Comparison of ENCODE assay signal across 15 cellular contexts in the genomic region with DNA sequence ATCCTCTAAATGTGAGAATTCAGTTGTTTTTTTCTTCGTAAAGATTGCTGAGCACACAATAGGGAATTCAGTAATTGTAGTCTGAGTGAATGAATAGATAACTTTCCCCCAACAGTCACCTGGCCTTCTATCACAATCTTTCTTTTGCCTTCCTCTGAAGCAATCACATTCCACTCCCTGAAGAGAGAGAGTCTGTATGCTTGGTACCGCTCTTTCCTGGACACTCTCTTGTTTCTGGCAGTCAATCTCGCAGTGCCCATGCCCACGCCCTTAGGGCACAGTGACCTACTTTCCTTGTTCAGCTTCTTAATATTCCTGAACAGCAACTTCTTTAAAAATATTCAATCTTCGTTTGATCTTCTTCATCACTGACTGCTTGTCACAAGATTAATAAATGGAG.
DNase-seq lines count a peak whose midpoint lies in the region; ATAC-seq and TF ChIP-seq lines count a peak whose summit lies in the region.
"Had no signal": no experiment of that assay in that cellular context is flagged by ENCODE, and none has a peak within 500 bp of the region (broad histone marks: within the 10 kb centered on the region; RNA-seq: fewer than 3 reads in every experiment).

No MANE protein-coding gene starts in this region.

- H3K36me3 ChIP-seq in SK-N-SH (replicated peaks in 1 of 2; ENCODE audit: control insufficient read depth in 1 of 2, insufficient read depth in 2 of 2, low read length in 1 of 2): no peaks in the 10 kb centered on the region
- no peaks in the 10 kb centered on the region for H3K36me3 ChIP-seq in lower lobe of right lung
- H3K36me3 ChIP-seq in upper lobe of right lung: no peaks in the 10 kb centered on the region
- no peaks in the 10 kb centered on the region for H3K36me3 ChIP-seq in WERI-Rb-1
- H3K36me3 ChIP-seq: BLaER1 treated with 17β-estradiol and CSF1 and Interleukin-3, amounts not matched to agents 10 nM and 100 nM had no signal

- TF ChIP-seq RAD21 in SK-N-SH (IDR thresholded peaks at IDR 0.05; ENCODE audit: low read length): no peak

- ATAC-seq in lower lobe of right lung: peak; percentile 64 to 66
- peak; percentile 63 for ATAC-seq in upper lobe of right lung
- ATAC-seq in HG03159 (IDR thresholded peaks at IDR 0.05; ENCODE audit: unreplicated experiment): no peak

- H2AFZ ChIP-seq in SK-N-SH (ENCODE audit: low read depth): no peak overlapping the region

- H3K9ac ChIP-seq in SK-N-SH: no peak overlapping the region
- H3K9ac ChIP-seq: BLaER1 treated with 17β-estradiol and CSF1 and Interleukin-3, amounts not matched to agents 10 nM and 100 nM had no signal

- H3K9me3 ChIP-seq in SK-N-SH (no peaks in the 10 kb centered on the region), lower lobe of right lung (no peaks in the 10 kb centered on the region), upper lobe of right lung (no peaks in the 10 kb centered on the region), WERI-Rb-1 (ENCODE audit: severe bottlenecking) (no peaks in the 10 kb centered on the region)
- H3K9me3 ChIP-seq: BLaER1 treated with 17β-estradiol and CSF1 and Interleukin-3, amounts not matched to agents 10 nM and 100 nM had no signal

- DNase-seq in SK-N-SH (no peak), epithelial cell of prostate (ENCODE audit: low read depth, low spot score) (no peak), lower lobe of right lung (no peak), upper lobe of right lung (no peak), iPS-NIHi11 (ENCODE audit: low spot score) (no peak), WERI-Rb-1 (no peak)
- DNase-seq: activated CD4-positive, alpha-beta T cell treated with anti-CD3 and anti-CD28 coated beads for 1 hour; activated naive CD4-positive, alpha-beta T cell treated with Interleukin-2 at 50 U/mL for 16 hours; DMS79; KBM-7; NCI-H1092 treated with DMSO at 0.1 percent for 48 hours; NCI-H2107; T-helper 2 cell had no signal

- H3K4me3 ChIP-seq in SK-N-SH (ENCODE audit: low read depth in 2 of 2, low read length in 1 of 2) (no peak overlapping the region), lower lobe of right lung (no peak overlapping the region), upper lobe of right lung (no peak overlapping the region), WERI-Rb-1 (ENCODE audit: low read depth, low read length) (no peak overlapping the region)
- H3K4me3 ChIP-seq: BLaER1 treated with 17β-estradiol and CSF1 and Interleukin-3, amounts not matched to agents 10 nM and 100 nM had no signal

- peak overlapping the region; percentile 77 to 79; a peak in 3 of 4 replicates for H3K27ac ChIP-seq in SK-N-SH (ENCODE audit: low read depth in 2 of 2, low read length in 1 of 2)
- H3K27ac ChIP-seq in epithelial cell of prostate: peak overlapping the region; percentile 81
- H3K27ac ChIP-seq in lower lobe of right lung: no peak overlapping the region
- no peak overlapping the region for H3K27ac ChIP-seq in upper lobe of right lung
- H3K27ac ChIP-seq in WERI-Rb-1: no peak overlapping the region
- H3K27ac ChIP-seq: BLaER1 treated with 17β-estradiol and CSF1 and Interleukin-3, amounts not matched to agents 10 nM and 100 nM had no signal

- H3K27me3 ChIP-seq in SK-N-SH (ENCODE audit: insufficient read depth) (no peaks in the 10 kb centered on the region), lower lobe of right lung (ENCODE audit: low read depth) (no peaks in the 10 kb centered on the region), upper lobe of right lung (no peaks in the 10 kb centered on the region), WERI-Rb-1 (ENCODE audit: insufficient read depth, low read depth, severe bottlenecking) (no peaks in the 10 kb centered on the region)
- H3K27me3 ChIP-seq: BLaER1 treated with 17β-estradiol and CSF1 and Interleukin-3, amounts not matched to agents 10 nM and 100 nM had no signal

- TF ChIP-seq EP300 in SK-N-SH (IDR thresholded peaks at IDR 0.05; ENCODE audit: borderline replicate concordance in 1 of 2, low read depth in 1 of 2, low read length in 1 of 2): no peak

- TF ChIP-seq CTCF in SK-N-SH (IDR thresholded peaks at IDR 0.05): no peak
- TF ChIP-seq CTCF in lower lobe of right lung (IDR thresholded peaks at IDR 0.05): no peak
- no peak for TF ChIP-seq CTCF in upper lobe of right lung (IDR thresholded peaks at IDR 0.05)
- TF ChIP-seq CTCF in WERI-Rb-1 (IDR thresholded peaks at IDR 0.05; ENCODE audit: low read depth, low read length): no peak

- no peaks in the 10 kb centered on the region for H3K9me2 ChIP-seq in SK-N-SH

- no peaks in the 10 kb centered on the region for H3K79me2 ChIP-seq in SK-N-SH (ENCODE audit: insufficient read depth)

- no peaks in the 10 kb centered on the region for H4K20me1 ChIP-seq in SK-N-SH (ENCODE audit: insufficient read depth)
- H4K20me1 ChIP-seq: BLaER1 treated with 17β-estradiol and CSF1 and Interleukin-3, amounts not matched to agents 10 nM and 100 nM had no signal

- POLR2A ChIA-PET in SK-N-SH (lab: Yijun Ruan, JAX): no interaction called here

- CTCF ChIA-PET in SK-N-SH (lab: Yijun Ruan, JAX): interaction anchor here (1.2 to 2.7 kb wide), 5 partner anchors 10 to 192 kb away, joined by 3 to 12 read pairs (median 5); no protein-coding TSS in a partner anchor

- H3K4me1 ChIP-seq in SK-N-SH (ENCODE audit: control insufficient read depth in 1 of 2, insufficient read depth in 2 of 2, low read depth in 1 of 2, low read length in 1 of 2) (peaks cover 11 to 14% of the 10 kb centered on the region in 2 experiments; a peak in 3 of 4 replicates), lower lobe of right lung (peaks cover 18% of the 10 kb centered on the region), upper lobe of right lung (peaks cover 8% of the 10 kb centered on the region)
- H3K4me1 ChIP-seq: BLaER1 treated with 17β-estradiol and CSF1 and Interleukin-3, amounts not matched to agents 10 nM and 100 nM had no signal

- WGBS in SK-N-SH (ENCODE audit: low lambda C conversion rate): 82% methylated on average over 5 of the region's 5 CpGs

- intact Hi-C loops in lower lobe of right lung (cut with DNase I): no loop called here
- intact Hi-C loops in upper lobe of right lung (cut with DNase I): no loop called here

- H3F3A ChIP-seq in SK-N-SH (replicated peaks; ENCODE audit: insufficient read depth): peaks cover 15% of the 10 kb centered on the region

- H3K4me2 ChIP-seq in SK-N-SH: no peak overlapping the region
- H3K4me2 ChIP-seq: BLaER1 treated with 17β-estradiol and CSF1 and Interleukin-3, amounts not matched to agents 10 nM and 100 nM had no signal

TF ChIP-seq in SK-N-SH, 30 proteins besides CTCF, POLR2A, EP300 and RAD21:
- TF ChIP-seq GATA2 (CRISPR knock-in tag; IDR thresholded peaks at IDR 0.05) (no peak), ELF1 (IDR thresholded peaks at IDR 0.05) (no peak), TCF12 (IDR thresholded peaks at IDR 0.05) (no peak), MXI1 (IDR thresholded peaks at IDR 0.05; ENCODE audit: low read depth, low read length) (no peak), TEAD4 (IDR thresholded peaks at IDR 0.05; ENCODE audit: borderline replicate concordance, insufficient read depth) (no peak), FOSL2 (IDR thresholded peaks at IDR 0.05; ENCODE audit: borderline replicate concordance, low read depth) (no peak), JUND (IDR thresholded peaks at IDR 0.05) (no peak), YY1 (IDR thresholded peaks at IDR 0.05; ENCODE audit: low read depth) (no peak), GABPA (IDR thresholded peaks at IDR 0.05; ENCODE audit: low read depth) (no peak)
- TF ChIP-seq, protein P1, sequence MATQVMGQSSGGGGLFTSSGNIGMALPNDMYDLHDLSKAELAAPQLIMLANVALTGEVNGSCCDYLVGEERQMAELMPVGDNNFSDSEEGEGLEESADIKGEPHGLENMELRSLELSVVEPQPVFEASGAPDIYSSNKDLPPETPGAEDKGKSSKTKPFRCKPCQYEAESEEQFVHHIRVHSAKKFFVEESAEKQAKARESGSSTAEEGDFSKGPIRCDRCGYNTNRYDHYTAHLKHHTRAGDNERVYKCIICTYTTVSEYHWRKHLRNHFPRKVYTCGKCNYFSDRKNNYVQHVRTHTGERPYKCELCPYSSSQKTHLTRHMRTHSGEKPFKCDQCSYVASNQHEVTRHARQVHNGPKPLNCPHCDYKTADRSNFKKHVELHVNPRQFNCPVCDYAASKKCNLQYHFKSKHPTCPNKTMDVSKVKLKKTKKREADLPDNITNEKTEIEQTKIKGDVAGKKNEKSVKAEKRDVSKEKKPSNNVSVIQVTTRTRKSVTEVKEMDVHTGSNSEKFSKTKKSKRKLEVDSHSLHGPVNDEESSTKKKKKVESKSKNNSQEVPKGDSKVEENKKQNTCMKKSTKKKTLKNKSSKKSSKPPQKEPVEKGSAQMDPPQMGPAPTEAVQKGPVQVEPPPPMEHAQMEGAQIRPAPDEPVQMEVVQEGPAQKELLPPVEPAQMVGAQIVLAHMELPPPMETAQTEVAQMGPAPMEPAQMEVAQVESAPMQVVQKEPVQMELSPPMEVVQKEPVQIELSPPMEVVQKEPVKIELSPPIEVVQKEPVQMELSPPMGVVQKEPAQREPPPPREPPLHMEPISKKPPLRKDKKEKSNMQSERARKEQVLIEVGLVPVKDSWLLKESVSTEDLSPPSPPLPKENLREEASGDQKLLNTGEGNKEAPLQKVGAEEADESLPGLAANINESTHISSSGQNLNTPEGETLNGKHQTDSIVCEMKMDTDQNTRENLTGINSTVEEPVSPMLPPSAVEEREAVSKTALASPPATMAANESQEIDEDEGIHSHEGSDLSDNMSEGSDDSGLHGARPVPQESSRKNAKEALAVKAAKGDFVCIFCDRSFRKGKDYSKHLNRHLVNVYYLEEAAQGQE (IDR thresholded peaks at IDR 0.05; ENCODE audit: low read depth, low read length): no peak
- TF ChIP-seq, protein P2, sequence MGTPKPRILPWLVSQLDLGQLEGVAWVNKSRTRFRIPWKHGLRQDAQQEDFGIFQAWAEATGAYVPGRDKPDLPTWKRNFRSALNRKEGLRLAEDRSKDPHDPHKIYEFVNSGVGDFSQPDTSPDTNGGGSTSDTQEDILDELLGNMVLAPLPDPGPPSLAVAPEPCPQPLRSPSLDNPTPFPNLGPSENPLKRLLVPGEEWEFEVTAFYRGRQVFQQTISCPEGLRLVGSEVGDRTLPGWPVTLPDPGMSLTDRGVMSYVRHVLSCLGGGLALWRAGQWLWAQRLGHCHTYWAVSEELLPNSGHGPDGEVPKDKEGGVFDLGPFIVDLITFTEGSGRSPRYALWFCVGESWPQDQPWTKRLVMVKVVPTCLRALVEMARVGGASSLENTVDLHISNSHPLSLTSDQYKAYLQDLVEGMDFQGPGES (IDR thresholded peaks at IDR 0.05; ENCODE audit: low read depth, low read length): no peak

Comparison
In these comparisons a context has a peak if more than half of its experiments do, and no peak if none do; other contexts are left out.
1. H3K27ac ChIP-seq: peak in SK-N-SH (2 of 2) and epithelial cell of prostate (single experiment); none in lower lobe of right lung (single experiment), upper lobe of right lung (single experiment) and WERI-Rb-1 (single experiment).